In genomic region chr19:48196933-48197665, GRCh38 we compare ENCODE assay signal across 1 cellular context.
TF ChIP-seq lines count a peak whose summit lies in the region.

No MANE protein-coding gene starts in this region.

TF ChIP-seq in H1, 55 proteins besides CTCF, POLR2A, EP300 and RAD21:
- TF ChIP-seq GTF2F1 (IDR thresholded peaks at IDR 0.05; ENCODE audit: borderline replicate concordance, low read depth, low read length) (no peak), SIRT6 (IDR thresholded peaks at IDR 0.05; ENCODE audit: low read length) (no peak)
